12 cellular contexts compared by ENCODE assay signal in genomic region chr11:62667460-62667859, GRCh38. TPM values are rescaled to one million over a fixed set of nuclear protein-coding genes. Genes with fewer than 3 reads are reported as not detected.
DNase-seq lines count a peak whose midpoint lies in the region; ATAC-seq and TF ChIP-seq lines count a peak whose summit lies in the region.
"Had no signal": no experiment of that assay in that cellular context is flagged by ENCODE, and none has a peak within 500 bp of the region (broad histone marks: within the 10 kb centered on the region; RNA-seq: fewer than 3 reads in every experiment).

No MANE protein-coding gene starts in this region.

- peaks cover 56% of the 10 kb centered on the region for H3K4me1 ChIP-seq in CD4-positive, alpha-beta memory T cell (ENCODE audit: insufficient read depth, low read length)
- H3K4me1 ChIP-seq in HUES64 (ENCODE audit: insufficient read depth, low read length) (peaks cover 9% of the 10 kb centered on the region; the same call in 1 of the 2 replicates), transverse colon (peaks cover 21 to 61% (median 48%) of the 10 kb centered on the region in 4 donors)
- peaks cover 23 to 24% of the 10 kb centered on the region in 2 donors for H3K4me1 ChIP-seq in naive thymus-derived CD4-positive, alpha-beta T cell (ENCODE audit: control insufficient read depth in 2 of 2, insufficient read depth in 2 of 2, low read length in 2 of 2)

- TF ChIP-seq CTCF in transverse colon (IDR thresholded peaks at IDR 0.05), result no peak

- TF ChIP-seq EP300 in transverse colon (IDR thresholded peaks at IDR 0.05; ENCODE audit: low read depth), result no peak

- peaks cover 20 to 78% (median 46%) of the 10 kb centered on the region in 4 donors for H3K4me1 Mint-ChIP-seq in CD4-positive, alpha-beta memory T cell
- H3K4me1 Mint-ChIP-seq in activated T-helper 17 cell treated with anti-CD3 and anti-CD28 coated beads, Interleukin-2, amount 50 U/mL, for 72 hours, result peaks cover 13% of the 10 kb centered on the region
- H3K4me1 Mint-ChIP-seq in naive thymus-derived CD4-positive, alpha-beta T cell, result peaks cover 13 to 67% (median 52%) of the 10 kb centered on the region in 7 donors

- peaks cover 11% of the 10 kb centered on the region for H3K36me3 ChIP-seq in CD4-positive, alpha-beta memory T cell (ENCODE audit: insufficient read depth, low read length)
- peaks cover 31% of the 10 kb centered on the region for H3K36me3 ChIP-seq in HUES64 (ENCODE audit: insufficient read depth, low read length)
- peaks cover 0 to 34% (median 3%) of the 10 kb centered on the region in 3 experiments for H3K36me3 ChIP-seq in naive thymus-derived CD4-positive, alpha-beta T cell (ENCODE audit: control insufficient read depth in 2 of 3, insufficient read depth in 3 of 3, low read length in 3 of 3)
- H3K36me3 ChIP-seq in transverse colon, result peaks cover 0 to 6% (median 0%) of the 10 kb centered on the region in 4 donors

- peak overlapping the region; percentile 100; the same call in 1 of the 2 replicates for H3K9ac ChIP-seq in HUES64 (ENCODE audit: low read depth, low read length)

- peak overlapping the region in 5 of 8 donors; percentile 92 to 98 (median 96) for H3K4me3 Mint-ChIP-seq in CD4-positive, alpha-beta memory T cell
- H3K4me3 Mint-ChIP-seq in activated T-helper 17 cell treated with anti-CD3 and anti-CD28 coated beads, Interleukin-2, amount 50 U/mL, for 72 hours, result peak overlapping the region; percentile 89
- H3K4me3 Mint-ChIP-seq in naive thymus-derived CD4-positive, alpha-beta T cell, result peak overlapping the region in 9 of 10 donors; percentile 12 to 98 (median 96)

- DNase-seq in CD4-positive, alpha-beta memory T cell, result no peak
- no peak for DNase-seq in naive thymus-derived CD4-positive, alpha-beta T cell
- DNase-seq in transverse colon (no peak), HCEC 1CT (no peak), NCI-H146 treated with DMSO at 0.1 percent for 48 hours (lab: John Stamatoyannopoulos, UW; ENCODE audit: unreplicated experiment) (no peak)
- DNase-seq: caudate nucleus, DMS79 treated with DMSO at 0.1 percent for 48 hours, NCI-H1105 treated with DMSO at 0.1 percent for 48 hours, RPMI8226 had no signal

- intact Hi-C loops in CD4-positive, alpha-beta memory T cell (cut with micrococcal nuclease), result no loop called here
- intact Hi-C loops in naive thymus-derived CD4-positive, alpha-beta T cell (cut with micrococcal nuclease), result no loop called here
- intact Hi-C loops in transverse colon (cut with DNase I; ENCODE audit: low total_unique reads), result no loop called here

- H3K9me3 ChIP-seq in CD4-positive, alpha-beta memory T cell (ENCODE audit: control insufficient read depth in 1 of 2, low read length in 2 of 2), result no peaks in the 10 kb centered on the region
- H3K9me3 ChIP-seq in HUES64 (ENCODE audit: insufficient read depth, low read depth, low read length) (no peaks in the 10 kb centered on the region), transverse colon (no peaks in the 10 kb centered on the region)
- no peaks in the 10 kb centered on the region for H3K9me3 ChIP-seq in naive thymus-derived CD4-positive, alpha-beta T cell (ENCODE audit: control insufficient read depth in 2 of 3, low read length in 3 of 3)

- peak overlapping the region in 5 of 7 donors; percentile 14 to 98 (median 88) for H3K27ac Mint-ChIP-seq in CD4-positive, alpha-beta memory T cell
- H3K27ac Mint-ChIP-seq in activated T-helper 17 cell treated with anti-CD3 and anti-CD28 coated beads, Interleukin-2, amount 50 U/mL, for 72 hours, result peak overlapping the region; percentile 82
- H3K27ac Mint-ChIP-seq in naive thymus-derived CD4-positive, alpha-beta T cell, result peak overlapping the region in 8 of 9 donors; percentile 6 to 94 (median 44)

- CTCF ChIA-PET in CD4-positive, alpha-beta memory T cell (lab: Charles Lee; ENCODE audit: partially characterized antibody), result interaction anchor here (0.7 to 10.4 kb wide), 4 partner anchors 9 to 75 kb away, joined by 3 to 86 read pairs (median 4); partner anchors contain the start of genes EML3 and TUT1
- CTCF ChIA-PET in naive thymus-derived CD4-positive, alpha-beta T cell (lab: Charles Lee), result interaction anchor here (0.6 to 1.6 kb wide), 4 partner anchors 12 to 74 kb away, joined by 3 to 7 read pairs (median 4); partner anchors contain the start of gene LRRN4CL

- H3K27me3 Mint-ChIP-seq in CD4-positive, alpha-beta memory T cell, result no peaks in the 10 kb centered on the region
- H3K27me3 Mint-ChIP-seq in activated T-helper 17 cell treated with anti-CD3 and anti-CD28 coated beads, Interleukin-2, amount 50 U/mL, for 72 hours, result no peaks in the 10 kb centered on the region
- no peaks in the 10 kb centered on the region for H3K27me3 Mint-ChIP-seq in naive thymus-derived CD4-positive, alpha-beta T cell

- peaks cover 12 to 51% of the 10 kb centered on the region in 2 donors for H3K36me3 Mint-ChIP-seq in CD4-positive, alpha-beta memory T cell
- peaks cover 100% of the 10 kb centered on the region for H3K36me3 Mint-ChIP-seq in activated T-helper 17 cell treated with anti-CD3 and anti-CD28 coated beads, Interleukin-2, amount 50 U/mL, for 72 hours (ENCODE audit: low read depth)
- H3K36me3 Mint-ChIP-seq in naive thymus-derived CD4-positive, alpha-beta T cell, result peaks cover 0 to 30% (median 7%) of the 10 kb centered on the region in 5 donors

- ATAC-seq in activated T-helper 17 cell treated with anti-CD3 and anti-CD28 coated beads, Interleukin-2, amount 50 U/mL, for 72 hours (replicated peaks), result no peak
- ATAC-seq in naive thymus-derived CD4-positive, alpha-beta T cell, result no peak
- no peak for ATAC-seq in GM18502 (IDR thresholded peaks at IDR 0.05; ENCODE audit: poor library complexity, unreplicated experiment)

- no peaks in the 10 kb centered on the region for H3K27me3 ChIP-seq in CD4-positive, alpha-beta memory T cell (ENCODE audit: insufficient read depth, low read length)
- H3K27me3 ChIP-seq in HUES64 (ENCODE audit: insufficient read depth, low read length) (no peaks in the 10 kb centered on the region), transverse colon (no peaks in the 10 kb centered on the region)
- no peaks in the 10 kb centered on the region for H3K27me3 ChIP-seq in naive thymus-derived CD4-positive, alpha-beta T cell (ENCODE audit: control insufficient read depth in 2 of 2, insufficient read depth in 2 of 2, low read length in 2 of 2)

- H3K4me3 ChIP-seq in CD4-positive, alpha-beta memory T cell (ENCODE audit: low read length in 2 of 2), result no peak overlapping the region
- H3K4me3 ChIP-seq in HUES64 (ENCODE audit: low read length) (peak overlapping the region; percentile 99), transverse colon (no peak overlapping the region)
- no peak overlapping the region for H3K4me3 ChIP-seq in naive thymus-derived CD4-positive, alpha-beta T cell (ENCODE audit: low read length)

- POLR2A ChIA-PET in CD4-positive, alpha-beta memory T cell (lab: Charles Lee; ENCODE audit: partially characterized antibody), result interaction anchor here (0.6 to 19.7 kb wide), 16 partner anchors 10 to 188 kb away, joined by 3 to 494 read pairs (median 35); partner anchors contain the start of genes B3GAT3, BSCL2, EML3 and GANAB
- POLR2A ChIA-PET in naive thymus-derived CD4-positive, alpha-beta T cell (lab: Charles Lee), result interaction anchor here (1.0 to 14.8 kb wide), 22 partner anchors 10 to 223 kb away, joined by 3 to 332 read pairs (median 6); partner anchors contain the start of genes B3GAT3, BSCL2, EEF1G and EML3

- in situ Hi-C loops in transverse colon (cut with MboI; ENCODE audit: low pct_ligation_motif_present in 1 of 4, low pct_unique_long_range_greater_than_20kb in 1 of 4, low sequenced_read_pairs in 3 of 4), result no loop called here

- no peaks in the 10 kb centered on the region for H3K9me3 Mint-ChIP-seq in CD4-positive, alpha-beta memory T cell
- H3K9me3 Mint-ChIP-seq in activated T-helper 17 cell treated with anti-CD3 and anti-CD28 coated beads, Interleukin-2, amount 50 U/mL, for 72 hours, result no peaks in the 10 kb centered on the region
- peaks cover 0 to 3% (median 0%) of the 10 kb centered on the region in 11 donors for H3K9me3 Mint-ChIP-seq in naive thymus-derived CD4-positive, alpha-beta T cell

- no peak for TF ChIP-seq POLR2A in transverse colon (IDR thresholded peaks at IDR 0.05)

- H3K27ac ChIP-seq in CD4-positive, alpha-beta memory T cell (ENCODE audit: low read depth, low read length), result no peak overlapping the region
- H3K27ac ChIP-seq in HUES64 (ENCODE audit: low read depth, low read length) (peak overlapping the region; percentile 98; the same call in 1 of the 2 replicates), transverse colon (peak overlapping the region in 2 of 4 donors; percentile 5 to 9)
- H3K27ac ChIP-seq in naive thymus-derived CD4-positive, alpha-beta T cell (ENCODE audit: low read depth, low read length), result peak overlapping the region; percentile 85

- WGBS in HUES64, result 74% methylated on average over 2 of the region's 2 CpGs
- WGBS in transverse colon (ENCODE audit: low coverage in 1 of 2), 2 donors, result 50 to 66% methylated on average over 1 to 2 of the region's 2 CpGs

RNA-seq across cellular contexts. Expression of gene CSKMT, which starts 2.3 kb away (rescaled TPM):
- 10 to 100 TPM; 31.4 to 32.3 TPM for total RNA-seq in CD4-positive, alpha-beta memory T cell
- 1 to 10 TPM; 3.0 to 3.8 TPM for polyA plus RNA-seq in CD4-positive, alpha-beta memory T cell
- polyA plus RNA-seq in HUES64 (2013, experiment 1 of 2), result 248 TPM
- 241 TPM for polyA plus RNA-seq in HUES64 (2013, experiment 2 of 2)
- 10 to 100 TPM; 23.6 TPM for total RNA-seq in activated T-helper 17 cell treated with anti-CD3 and anti-CD28 coated beads, Interleukin-2, amount 50 U/mL, for 72 hours
- total RNA-seq in naive thymus-derived CD4-positive, alpha-beta T cell, result 10 to 100 TPM in 4 of 5 experiments, 1 to 10 TPM in 1; 8.9 to 29.3 (median 23.7) TPM
- polyA plus RNA-seq in naive thymus-derived CD4-positive, alpha-beta T cell, result 1 to 10 TPM; 2.5 TPM
- 10 to 100 TPM in 1 of 4 donors, 1 to 10 TPM in 1, not detected in 2; 6.0 to 17.0 TPM for total RNA-seq in transverse colon

RNA-seq across cellular contexts. Expression of gene C11orf98, which starts 2.5 kb away (rescaled TPM):
- total RNA-seq in CD4-positive, alpha-beta memory T cell, result 10 to 100 TPM; 48.9 to 53.1 TPM
- 10 to 100 TPM; 77.8 to 94.9 TPM for polyA plus RNA-seq in CD4-positive, alpha-beta memory T cell
- polyA plus RNA-seq in HUES64 (2013, experiment 1 of 2), result 177 TPM
- 175 TPM for polyA plus RNA-seq in HUES64 (2013, experiment 2 of 2)
- 10 to 100 TPM; 65.0 to 89.6 TPM for total RNA-seq in activated T-helper 17 cell treated with anti-CD3 and anti-CD28 coated beads, Interleukin-2, amount 50 U/mL, for 72 hours
- total RNA-seq in naive thymus-derived CD4-positive, alpha-beta T cell, result 100 to 1,000 TPM in 1 of 5 experiments, 10 to 100 TPM in 4; 23.2 to 103 (median 47.6) TPM
- polyA plus RNA-seq in naive thymus-derived CD4-positive, alpha-beta T cell, result 10 to 100 TPM; 84.2 to 96.9 TPM
- 10 to 100 TPM; 12.5 to 53.7 (median 37.7) TPM for total RNA-seq in transverse colon

RNA-seq across cellular contexts. Expression of gene UQCC3, which starts 4.0 kb away (rescaled TPM):
- total RNA-seq in CD4-positive, alpha-beta memory T cell, result 1 to 10 TPM; 7.2 to 8.5 TPM
- polyA plus RNA-seq in CD4-positive, alpha-beta memory T cell, result 10 to 100 TPM; 10.7 to 12.1 TPM
- polyA plus RNA-seq in HUES64 (2013, experiment 1 of 2), result 12.8 TPM
- 14.5 TPM for polyA plus RNA-seq in HUES64 (2013, experiment 2 of 2)
- total RNA-seq in activated T-helper 17 cell treated with anti-CD3 and anti-CD28 coated beads, Interleukin-2, amount 50 U/mL, for 72 hours, result 1 to 10 TPM; 2.5 to 2.7 TPM
- 1 to 10 TPM; 2.2 to 8.2 (median 5.8) TPM for total RNA-seq in naive thymus-derived CD4-positive, alpha-beta T cell
- polyA plus RNA-seq in naive thymus-derived CD4-positive, alpha-beta T cell, result 10 to 100 TPM in 1 of 2 donors, 1 to 10 TPM in 1; 9.1 to 11.1 TPM
- total RNA-seq in transverse colon, result 10 to 100 TPM in 3 of 4 donors, 1 to 10 TPM in 1; 6.4 to 26.2 (median 15.3) TPM

RNA-seq across cellular contexts. Expression of gene LBHD1, which starts 4.6 kb away (rescaled TPM):
- total RNA-seq in CD4-positive, alpha-beta memory T cell, result 10 to 100 TPM; 26.7 to 28.6 TPM
- polyA plus RNA-seq in CD4-positive, alpha-beta memory T cell, result 1 to 10 TPM; 2.4 to 2.7 TPM
- 1.8 TPM for polyA plus RNA-seq in HUES64 (2013, experiment 1 of 2)
- polyA plus RNA-seq in HUES64 (2013, experiment 2 of 2), result 1.3 TPM
- total RNA-seq in activated T-helper 17 cell treated with anti-CD3 and anti-CD28 coated beads, Interleukin-2, amount 50 U/mL, for 72 hours, result 10 to 100 TPM; 27.0 to 28.5 TPM
- total RNA-seq in naive thymus-derived CD4-positive, alpha-beta T cell, result 10 to 100 TPM; 13.8 to 26.4 (median 20.8) TPM
- 1 to 10 TPM; 3.5 to 5.9 TPM for polyA plus RNA-seq in naive thymus-derived CD4-positive, alpha-beta T cell
- 10 to 100 TPM in 2 of 4 donors, 1 to 10 TPM in 2; 7.5 to 16.1 (median 10.1) TPM for total RNA-seq in transverse colon

RNA-seq across cellular contexts. Expression of gene UBXN1, which starts 11.4 kb away (rescaled TPM):
- total RNA-seq in CD4-positive, alpha-beta memory T cell, result 100 to 1,000 TPM; 178 to 185 TPM
- 100 to 1,000 TPM; 150 to 181 TPM for polyA plus RNA-seq in CD4-positive, alpha-beta memory T cell
- 73.0 TPM for polyA plus RNA-seq in HUES64 (2013, experiment 1 of 2)
- polyA plus RNA-seq in HUES64 (2013, experiment 2 of 2), result 79.9 TPM
- total RNA-seq in activated T-helper 17 cell treated with anti-CD3 and anti-CD28 coated beads, Interleukin-2, amount 50 U/mL, for 72 hours, result 10 to 100 TPM; 70.7 to 93.4 TPM
- total RNA-seq in naive thymus-derived CD4-positive, alpha-beta T cell, result 100 to 1,000 TPM; 114 to 215 (median 207) TPM
- polyA plus RNA-seq in naive thymus-derived CD4-positive, alpha-beta T cell, result 100 to 1,000 TPM; 218 to 256 TPM
- total RNA-seq in transverse colon, result 100 to 1,000 TPM; 129 to 219 (median 142) TPM
